ENCODE assay signal across 27 cellular contexts in genomic region chr12:125734137-125734536, GRCh38.
DNase-seq lines count a peak whose midpoint lies in the region; ATAC-seq, FAIRE-seq and TF ChIP-seq lines count a peak whose summit lies in the region.
"Had no signal": no experiment of that assay in that cellular context is flagged by ENCODE, and none has a peak within 500 bp of the region (broad histone marks: within the 10 kb centered on the region; RNA-seq: fewer than 3 reads in every experiment).

No MANE protein-coding gene starts in this region.

- DNase-seq in NCI-H82 (lab: John Stamatoyannopoulos, UW) (peak; percentile 8), NCI-H82 treated with DMSO at 0.1 percent for 48 hours (lab: John Stamatoyannopoulos, UW; ENCODE audit: unreplicated experiment) (no peak), MM.1S (peak; percentile 6), SK-MEL-5 (ENCODE audit: low read depth, low spot score) (peak; percentile 40), neural progenitor cell (ENCODE audit: low spot score) (no peak), GM19239 (ENCODE audit: insufficient read length, low spot score) (no peak), GM10266 (ENCODE audit: extremely low spot score) (no peak)
- no peak for DNase-seq in stimulated activated naive CD8-positive, alpha-beta T cell treated with anti-CD3 and anti-CD28 coated beads, Interleukin-15, Interleukin-2, amounts not matched to agents 100 U/mL and 50 U/mL, for 24 hours
- DNase-seq: activated CD4-positive, alpha-beta T cell treated with anti-CD3 and anti-CD28 coated beads, Interleukin-2, amount 10 ng/mL, durations not matched to agents 7 days and 5 days; activated CD8-positive, alpha-beta memory T cell treated with anti-CD3 and anti-CD28 coated beads, Interleukin-2, amount 10 ng/mL, durations not matched to agents 7 days and 5 days; activated naive CD4-positive, alpha-beta T cell treated with anti-CD3 and anti-CD28 coated beads, Interleukin-2, amount 50 U/mL, for 16 hours; caudate nucleus; IMR-90; naive thymus-derived CD4-positive, alpha-beta T cell; NCI-H1694 treated with DMSO at 0.1 percent for 48 hours; NCI-H774; spleen; stomach; WERI-Rb-1 had no signal

- no peaks in the 10 kb centered on the region for H3K4me1 Mint-ChIP-seq in neural progenitor cell
- H3K4me1 Mint-ChIP-seq: activated CD4-positive, alpha-beta T cell treated with anti-CD3 and anti-CD28 coated beads, Interleukin-2, amount 10 ng/mL, durations not matched to agents 7 days and 5 days; activated CD8-positive, alpha-beta memory T cell treated with anti-CD3 and anti-CD28 coated beads, Interleukin-2, amount 10 ng/mL, durations not matched to agents 7 days and 5 days; naive thymus-derived CD4-positive, alpha-beta T cell had no signal

- H3K36me3 Mint-ChIP-seq in neural progenitor cell, result no peaks in the 10 kb centered on the region
- H3K36me3 Mint-ChIP-seq: activated CD8-positive, alpha-beta memory T cell treated with anti-CD3 and anti-CD28 coated beads, Interleukin-2, amount 10 ng/mL, durations not matched to agents 7 days and 5 days had no signal

- H3K4me3 ChIP-seq in MM.1S (ENCODE audit: low read length) (no peak overlapping the region), neural progenitor cell (no peak overlapping the region)
- H3K4me3 ChIP-seq: SK-N-MC, spleen, stomach, tibial nerve had no signal

- no peaks in the 10 kb centered on the region for H4K20me1 ChIP-seq in MM.1S (ENCODE audit: insufficient read depth, low read length)
- no peaks in the 10 kb centered on the region for H4K20me1 ChIP-seq in neural progenitor cell (ENCODE audit: low read depth)

- TF ChIP-seq CTCF in MM.1S (IDR thresholded peaks at IDR 0.05; ENCODE audit: low read length) (peak; percentile 8; the same call in 1 of the 2 replicates), neural progenitor cell (IDR thresholded peaks at IDR 0.05) (peak; percentile 15), GM10266 (IDR thresholded peaks at IDR 0.05; ENCODE audit: control insufficient read depth, insufficient read depth, low read depth, missing control alignments) (no peak)

- H3K9me3 ChIP-seq in MM.1S (replicated peaks; ENCODE audit: insufficient read depth, low read length) (no peaks in the 10 kb centered on the region), neural progenitor cell (ENCODE audit: low read depth) (peaks cover 6% of the 10 kb centered on the region)

- in situ Hi-C loops in SK-MEL-5 (cut with HindIII; ENCODE audit: low pct_unique_long_range_greater_than_20kb, low sequenced_read_pairs), result no loop called here

- ATAC-seq in stimulated activated naive CD8-positive, alpha-beta T cell treated with anti-CD3 and anti-CD28 coated beads, Interleukin-15, Interleukin-2, amounts not matched to agents 100 U/mL and 50 U/mL, for 24 hours, result no peak
- ATAC-seq: activated CD8-positive, alpha-beta memory T cell treated with anti-CD3 and anti-CD28 coated beads, Interleukin-2, amount 10 ng/mL, durations not matched to agents 7 days and 5 days; left lobe of liver; naive thymus-derived CD4-positive, alpha-beta T cell had no signal

- no peak overlapping the region for H3K4me2 ChIP-seq in MM.1S (ENCODE audit: low read depth, low read length)
- H3K4me2 ChIP-seq in neural progenitor cell, result no peak overlapping the region

- H2AFZ ChIP-seq in MM.1S (ENCODE audit: low read length) (no peak overlapping the region), neural progenitor cell (replicated peaks) (no peak overlapping the region)

- H3K27ac ChIP-seq in MM.1S (ENCODE audit: low read length) (no peak overlapping the region), neural progenitor cell (no peak overlapping the region)
- H3K27ac ChIP-seq: HL-60, SK-N-MC, spleen, stomach, tibial nerve, WERI-Rb-1 had no signal

- no peaks in the 10 kb centered on the region for H3K9me2 ChIP-seq in MM.1S (replicated peaks; ENCODE audit: insufficient read depth, low read length)

- FAIRE-seq in GM19239 (lab: Jason Lieb, UNC), result no peak
- FAIRE-seq: A204.1, RCC 7860 had no signal

- H3K9me3 Mint-ChIP-seq in neural progenitor cell, result peaks cover 13% of the 10 kb centered on the region

- H3K27me3 ChIP-seq in MM.1S (replicated peaks; ENCODE audit: insufficient read depth, low read length) (no peaks in the 10 kb centered on the region), neural progenitor cell (no peaks in the 10 kb centered on the region)
- H3K27me3 ChIP-seq: spleen, stomach, tibial nerve had no signal

- H3F3A ChIP-seq in MM.1S (ENCODE audit: insufficient read depth, low read length) (no peaks in the 10 kb centered on the region), neural progenitor cell (ENCODE audit: low read depth) (no peaks in the 10 kb centered on the region)

- H3K27ac Mint-ChIP-seq in neural progenitor cell, result no peak overlapping the region
- H3K27ac Mint-ChIP-seq: activated CD4-positive, alpha-beta T cell treated with anti-CD3 and anti-CD28 coated beads, Interleukin-2, amount 10 ng/mL, durations not matched to agents 7 days and 5 days; activated CD8-positive, alpha-beta memory T cell treated with anti-CD3 and anti-CD28 coated beads, Interleukin-2, amount 10 ng/mL, durations not matched to agents 7 days and 5 days; dendritic cell treated with granulocyte-macrophage colony-stimulating factor and Interleukin-4, amounts not matched to agents 40 ng/mL and 50 ng/mL, for 4 days; naive thymus-derived CD4-positive, alpha-beta T cell; T-helper 2 cell treated with Interferon-gamma antibody and Interleukin-4, amounts not matched to agents 5 μg/mL and 100 μg/mL, for 36 hours had no signal

- peaks cover 2% of the 10 kb centered on the region for H3K27me3 Mint-ChIP-seq in neural progenitor cell (ENCODE audit: insufficient read depth, low read depth)
- H3K27me3 Mint-ChIP-seq: activated CD4-positive, alpha-beta T cell treated with anti-CD3 and anti-CD28 coated beads, Interleukin-2, amount 10 ng/mL, durations not matched to agents 7 days and 5 days; activated CD8-positive, alpha-beta memory T cell treated with anti-CD3 and anti-CD28 coated beads, Interleukin-2, amount 10 ng/mL, durations not matched to agents 7 days and 5 days; dendritic cell treated with granulocyte-macrophage colony-stimulating factor and Interleukin-4, amounts not matched to agents 40 ng/mL and 50 ng/mL, for 4 days; naive thymus-derived CD4-positive, alpha-beta T cell had no signal

- H3K36me3 ChIP-seq in MM.1S (replicated peaks; ENCODE audit: insufficient read depth, low read length), result no peaks in the 10 kb centered on the region
- no peaks in the 10 kb centered on the region for H3K36me3 ChIP-seq in neural progenitor cell
- H3K36me3 ChIP-seq: spleen, stomach, tibial nerve, WERI-Rb-1 had no signal

- H3K9ac ChIP-seq in MM.1S (ENCODE audit: low read length) (no peak overlapping the region), neural progenitor cell (no peak overlapping the region)

- no peak overlapping the region for H3K4me3 Mint-ChIP-seq in neural progenitor cell
- H3K4me3 Mint-ChIP-seq: activated CD4-positive, alpha-beta T cell treated with anti-CD3 and anti-CD28 coated beads, Interleukin-2, amount 10 ng/mL, durations not matched to agents 7 days and 5 days; activated CD8-positive, alpha-beta memory T cell treated with anti-CD3 and anti-CD28 coated beads, Interleukin-2, amount 10 ng/mL, durations not matched to agents 7 days and 5 days; dendritic cell treated with granulocyte-macrophage colony-stimulating factor and Interleukin-4, amounts not matched to agents 40 ng/mL and 50 ng/mL, for 4 days; naive thymus-derived CD4-positive, alpha-beta T cell; T-helper 2 cell treated with Interferon-gamma antibody and Interleukin-4, amounts not matched to agents 5 μg/mL and 100 μg/mL, for 36 hours had no signal

- H3K79me2 ChIP-seq in MM.1S (ENCODE audit: low read length), result no peaks in the 10 kb centered on the region
- no peaks in the 10 kb centered on the region for H3K79me2 ChIP-seq in neural progenitor cell (ENCODE audit: low read depth)

- no peaks in the 10 kb centered on the region for H3K4me1 ChIP-seq in MM.1S (ENCODE audit: low read length)
- no peaks in the 10 kb centered on the region for H3K4me1 ChIP-seq in neural progenitor cell
- H3K4me1 ChIP-seq: spleen, stomach, tibial nerve had no signal

Comparison
In these comparisons a context has a peak if more than half of its experiments do, and no peak if none do; other contexts are left out.
1. DNase-seq: peak in NCI-H82 (single experiment), MM.1S (single experiment) and SK-MEL-5 (single experiment); none in NCI-H82 treated with DMSO at 0.1 percent for 48 hours (single experiment), neural progenitor cell (single experiment), GM19239 (single experiment), stimulated activated naive CD8-positive, alpha-beta T cell treated with anti-CD3 and anti-CD28 coated beads, Interleukin-15, Interleukin-2, amounts not matched to agents 100 U/mL and 50 U/mL, for 24 hours (single experiment) and GM10266 (single experiment).